In genomic region chr2:85560403-85560726, GRCh38 we compare ENCODE assay signal across 6 cellular contexts. TPM values are rescaled to one million over a fixed set of nuclear protein-coding genes. Genes with fewer than 3 reads are reported as not detected.
DNase-seq lines count a peak whose midpoint lies in the region; FAIRE-seq and TF ChIP-seq lines count a peak whose summit lies in the region.
"Not testable (repeated sequence)": the region's sequence is repeated elsewhere in the genome, so short reads cannot be mapped to it uniquely, and the experiment has no call there.

No MANE protein-coding gene starts in this region.

- POLR2A ChIA-PET in endothelial cell of umbilical vein (lab: Charles Lee): interaction anchor here (1.3 kb wide), 1 partner anchor 52 kb away, joined by 4 read pairs; the partner anchor contains the start of gene C2orf68

- not testable (repeated sequence) for H3K4me1 ChIP-seq in endothelial cell of umbilical vein (ENCODE audit: control insufficient read depth, extremely low read depth, insufficient read depth, low read length); mesenchymal stem cell (ENCODE audit: control insufficient read depth, insufficient read depth, low read depth, low read length)

- H2BK5ac ChIP-seq in mesenchymal stem cell (ENCODE audit: low read depth, low read length, poor library complexity, severe bottlenecking): not testable (repeated sequence)

- not testable (repeated sequence) for H3K9me3 ChIP-seq in endothelial cell of umbilical vein (replicated peaks; ENCODE audit: control insufficient read depth, insufficient read depth, low read length); mesenchymal stem cell (ENCODE audit: control insufficient read depth, low read length)

- H3K79me2 ChIP-seq in endothelial cell of umbilical vein (ENCODE audit: control insufficient read depth, insufficient read depth, low read length): peaks cover 26% of the 10 kb centered on the region

- TF ChIP-seq POLR2A in NB4 (IDR thresholded peaks at IDR 0.05; ENCODE audit: extremely low read depth, insufficient read length); endothelial cell of umbilical vein (IDR thresholded peaks at IDR 0.05; ENCODE audit: low read depth, low read length): not testable (repeated sequence)

- not testable (repeated sequence) for DNase-seq in CD14-positive monocyte (ENCODE audit: low spot score); NB4 (ENCODE audit: low read depth); activated T-helper 2 cell treated with anti-CD3 and anti-CD28 coated beads, Interferon-gamma antibody, Interleukin-2, Interleukin-4, amounts not matched to agents 10 μg/mL and 5 μg/mL and 100 μg/mL, durations not matched to agents 14 hours and 24 hours and 36 hours (ENCODE audit: low spot score); endothelial cell of umbilical vein (ENCODE audit: low read depth, low spot score); mesenchymal stem cell

- H3K18ac ChIP-seq in mesenchymal stem cell (ENCODE audit: low read depth in 1 of 2, low read length in 2 of 2): not testable (repeated sequence)

- H3K4me3 ChIP-seq in NB4 (ENCODE audit: low read depth, low read length): peak overlapping the region; percentile 93
- peak overlapping the region; percentile 58 to 82 (median 72) for H3K4me3 ChIP-seq in endothelial cell of umbilical vein (replicated peaks in 1 of 3; ENCODE audit: insufficient read depth in 1 of 3, low read depth in 1 of 3, low read length in 3 of 3)
- peak overlapping the region; percentile 86 to 95 for H3K4me3 ChIP-seq in mesenchymal stem cell (ENCODE audit: insufficient read depth in 1 of 2, low read depth in 1 of 2, low read length in 2 of 2)
- peak overlapping the region; percentile 48 to 84 (median 76) for H3K4me3 ChIP-seq in skin epidermis

- H3K79me1 ChIP-seq in mesenchymal stem cell (replicated peaks; ENCODE audit: low read length, poor library complexity, severe bottlenecking): peaks cover 19% of the 10 kb centered on the region

- H3K4me1 Mint-ChIP-seq in CD14-positive monocyte: peaks cover 45% of the 10 kb centered on the region
- H3K4me1 Mint-ChIP-seq in activated T-helper 2 cell treated with anti-CD3 and anti-CD28 coated beads, Interferon-gamma antibody, Interleukin-2, Interleukin-4, amounts not matched to agents 10 μg/mL and 5 μg/mL and 100 μg/mL, durations not matched to agents 14 hours and 24 hours and 36 hours (ENCODE audit: low read depth): peaks cover 26% of the 10 kb centered on the region

- not testable (repeated sequence) for H3K4ac ChIP-seq in mesenchymal stem cell (ENCODE audit: low read depth in 1 of 2, low read length in 2 of 2)

- H4K20me1 ChIP-seq in endothelial cell of umbilical vein (replicated peaks; ENCODE audit: control insufficient read depth, extremely low read depth, insufficient read depth, low read length): not testable (repeated sequence)

- CTCF ChIA-PET in endothelial cell of umbilical vein (lab: Charles Lee): interaction anchor here (1.1 to 2.0 kb wide), 4 partner anchors 8 to 141 kb away, joined by 3 to 8 read pairs (median 4); no protein-coding TSS in a partner anchor

- H2AK5ac ChIP-seq in mesenchymal stem cell (ENCODE audit: low read length, severe bottlenecking): not testable (repeated sequence)

- not testable (repeated sequence) for FAIRE-seq in endothelial cell of umbilical vein (lab: Jason Lieb, UNC)

- H3K27me3 Mint-ChIP-seq in CD14-positive monocyte (ENCODE audit: low read depth in 3 of 3); activated T-helper 2 cell treated with anti-CD3 and anti-CD28 coated beads, Interferon-gamma antibody, Interleukin-2, Interleukin-4, amounts not matched to agents 10 μg/mL and 5 μg/mL and 100 μg/mL, durations not matched to agents 14 hours and 24 hours and 36 hours (ENCODE audit: low read depth): not testable (repeated sequence)

- not testable (repeated sequence) for H2BK120ac ChIP-seq in mesenchymal stem cell (ENCODE audit: low read depth, low read length)

- not testable (repeated sequence) for H3K9me1 ChIP-seq in endothelial cell of umbilical vein (replicated peaks; ENCODE audit: control insufficient read depth, extremely low read depth, insufficient read depth, low read length)

- H3K23ac ChIP-seq in mesenchymal stem cell (ENCODE audit: low read length in 2 of 2): not testable (repeated sequence)

- WGBS in mesenchymal stem cell: 86% methylated on average over 12 of the region's 12 CpGs

- not testable (repeated sequence) for TF ChIP-seq CTCF in CD14-positive monocyte (IDR thresholded peaks at IDR 0.05); NB4 (IDR thresholded peaks at IDR 0.05; ENCODE audit: low read depth, low read length); endothelial cell of umbilical vein (IDR thresholded peaks at IDR 0.05; ENCODE audit: extremely low read depth in 1 of 2, insufficient read depth in 1 of 2, low read depth in 1 of 2, low read length in 2 of 2)

- H3K36me3 ChIP-seq in endothelial cell of umbilical vein (ENCODE audit: control insufficient read depth in 2 of 2, extremely low read depth in 1 of 2, insufficient read depth in 2 of 2, low read length in 2 of 2): peaks cover 10 to 12% of the 10 kb centered on the region in 2 experiments
- peaks cover 11 to 33% of the 10 kb centered on the region in 2 experiments for H3K36me3 ChIP-seq in mesenchymal stem cell (ENCODE audit: control insufficient read depth in 1 of 2, insufficient read depth in 2 of 2, low read depth in 1 of 2, low read length in 2 of 2)

- H3K9ac ChIP-seq in endothelial cell of umbilical vein (replicated peaks; ENCODE audit: extremely low read depth, insufficient read depth, low read length) (peak overlapping the region; percentile 36), mesenchymal stem cell (ENCODE audit: low read length) (peak overlapping the region; percentile 96)

- H3K36me3 Mint-ChIP-seq in CD14-positive monocyte: peaks cover 26 to 37% of the 10 kb centered on the region in 2 donors
- peaks cover 23% of the 10 kb centered on the region for H3K36me3 Mint-ChIP-seq in activated T-helper 2 cell treated with anti-CD3 and anti-CD28 coated beads, Interferon-gamma antibody, Interleukin-2, Interleukin-4, amounts not matched to agents 10 μg/mL and 5 μg/mL and 100 μg/mL, durations not matched to agents 14 hours and 24 hours and 36 hours (ENCODE audit: low read depth)

- not testable (repeated sequence) for H2BK12ac ChIP-seq in mesenchymal stem cell (ENCODE audit: low read length in 2 of 2)

- peak overlapping the region; percentile 94 to 98 for H3K4me3 Mint-ChIP-seq in CD14-positive monocyte
- H3K4me3 Mint-ChIP-seq in activated T-helper 2 cell treated with anti-CD3 and anti-CD28 coated beads, Interferon-gamma antibody, Interleukin-2, Interleukin-4, amounts not matched to agents 10 μg/mL and 5 μg/mL and 100 μg/mL, durations not matched to agents 14 hours and 24 hours and 36 hours (ENCODE audit: low read depth): peak overlapping the region; percentile 98

- H3K27ac ChIP-seq in endothelial cell of umbilical vein (ENCODE audit: insufficient read depth, low read depth, low read length); mesenchymal stem cell (ENCODE audit: low read length, poor library complexity, severe bottlenecking): not testable (repeated sequence)
- H3K27ac ChIP-seq in skin epidermis: peak overlapping the region in 9 of 21 experiments; percentile 86 to 95 (median 90)

- intact Hi-C loops in CD14-positive monocyte (cut with micrococcal nuclease): loop anchor here in 1 of 2 donors (5.0 kb wide), 1 partner anchor 42 kb away; the partner anchor contains the start of gene TMEM150A
- intact Hi-C loops in activated T-helper 2 cell treated with anti-CD3 and anti-CD28 coated beads, Interferon-gamma antibody, Interleukin-2, Interleukin-4, amounts not matched to agents 10 μg/mL and 5 μg/mL and 100 μg/mL, durations not matched to agents 14 hours and 24 hours and 36 hours (cut with micrococcal nuclease): loop anchor here (2.0 kb wide), 4 partner anchors 18 to 140 kb away; partner anchors contain the start of genes MAT2A and TMEM150A
- intact Hi-C loops in endothelial cell of umbilical vein (cut with micrococcal nuclease): not testable (repeated sequence)

- not testable (repeated sequence) for H4K91ac ChIP-seq in mesenchymal stem cell (ENCODE audit: low read length)

- not testable (repeated sequence) for H3K9me3 Mint-ChIP-seq in CD14-positive monocyte; activated T-helper 2 cell treated with anti-CD3 and anti-CD28 coated beads, Interferon-gamma antibody, Interleukin-2, Interleukin-4, amounts not matched to agents 10 μg/mL and 5 μg/mL and 100 μg/mL, durations not matched to agents 14 hours and 24 hours and 36 hours

- BruUV-seq in endothelial cell of umbilical vein (replicated peaks; lab: Mats Ljungman, UMichigan): not testable (repeated sequence)

- H3K14ac ChIP-seq in mesenchymal stem cell (ENCODE audit: low read length in 2 of 2): not testable (repeated sequence)

- not testable (repeated sequence) for H3K27me3 ChIP-seq in endothelial cell of umbilical vein (ENCODE audit: control insufficient read depth in 2 of 2, insufficient read depth in 2 of 2, low read length in 2 of 2); mesenchymal stem cell (ENCODE audit: control insufficient read depth in 1 of 2, insufficient read depth in 1 of 2, low read length in 2 of 2)

- H2AFZ ChIP-seq in endothelial cell of umbilical vein (ENCODE audit: low read depth, low read length); mesenchymal stem cell (ENCODE audit: low read depth, low read length): not testable (repeated sequence)

- dilution Hi-C loops in endothelial cell of umbilical vein (cut with MboI; ENCODE audit: extremely low pct_ligation_motif_present, low sequenced_read_pairs): not testable (repeated sequence)

- H2BK15ac ChIP-seq in mesenchymal stem cell (ENCODE audit: low read depth, poor library complexity, severe bottlenecking): not testable (repeated sequence)

- not testable (repeated sequence) for H4K8ac ChIP-seq in mesenchymal stem cell (ENCODE audit: low read length)

- peak overlapping the region; percentile 96 for H3K4me2 ChIP-seq in endothelial cell of umbilical vein (ENCODE audit: insufficient read depth, low read length)
- H3K4me2 ChIP-seq in mesenchymal stem cell (ENCODE audit: low read length, poor library complexity, severe bottlenecking): peak overlapping the region; percentile 90

- H3K27ac Mint-ChIP-seq in CD14-positive monocyte: peak overlapping the region in 4 of 7 donors; percentile 70 to 97 (median 94)
- H3K27ac Mint-ChIP-seq in activated T-helper 2 cell treated with anti-CD3 and anti-CD28 coated beads, Interferon-gamma antibody, Interleukin-2, Interleukin-4, amounts not matched to agents 10 μg/mL and 5 μg/mL and 100 μg/mL, durations not matched to agents 14 hours and 24 hours and 36 hours: peak overlapping the region; percentile 70

RNA-seq across cellular contexts. Expression of gene GGCX, which starts 0.9 kb away (rescaled TPM):
- polyA plus RNA-seq in CD14-positive monocyte (10 to 100 TPM; 32.0 to 34.4 TPM), endothelial cell of umbilical vein (58.9 and 62.7 TPM in 2 replicates)
- total RNA-seq in activated T-helper 2 cell treated with anti-CD3 and anti-CD28 coated beads, Interferon-gamma antibody, Interleukin-2, Interleukin-4, amounts not matched to agents 10 μg/mL and 5 μg/mL and 100 μg/mL, durations not matched to agents 14 hours and 24 hours and 36 hours: 25.1 and 27.0 TPM in 2 replicates
- total RNA-seq in endothelial cell of umbilical vein: 44.5 and 48.0 TPM in 2 replicates
- polyA plus RNA-seq in endothelial cell of umbilical vein (2011; cell fraction: cytosol; rRNA removed): 44.7 and 47.0 TPM in 2 replicates
- 48.2 and 60.0 TPM in 2 replicates for polyA plus RNA-seq in endothelial cell of umbilical vein (2011; cell fraction: nucleus; rRNA removed)
- 44.4 and 45.2 TPM in 2 replicates for polyA plus RNA-seq in endothelial cell of umbilical vein (2012)
- polyA minus RNA-seq in endothelial cell of umbilical vein: 112 and 122 TPM in 2 replicates
- 15.7 TPM for polyA minus RNA-seq in endothelial cell of umbilical vein (2011; cell fraction: cytosol; rRNA and poly(A)+ RNA removed)
- polyA minus RNA-seq in endothelial cell of umbilical vein (2011; cell fraction: nucleus; rRNA and poly(A)+ RNA removed): 33.9 and 40.7 TPM in 2 replicates
- polyA plus RNA-seq in mesenchymal stem cell (2013, experiment 1 of 2): 39.8 TPM
- polyA plus RNA-seq in mesenchymal stem cell (2013, experiment 2 of 2): 41.1 TPM

RNA-seq across cellular contexts. Expression of gene VAMP8, which starts 17.0 kb away (rescaled TPM):
- polyA plus RNA-seq in CD14-positive monocyte (100 to 1,000 TPM; 623 to 761 TPM), endothelial cell of umbilical vein (68.7 and 73.1 TPM in 2 replicates)
- 99.7 and 101 TPM in 2 replicates for total RNA-seq in activated T-helper 2 cell treated with anti-CD3 and anti-CD28 coated beads, Interferon-gamma antibody, Interleukin-2, Interleukin-4, amounts not matched to agents 10 μg/mL and 5 μg/mL and 100 μg/mL, durations not matched to agents 14 hours and 24 hours and 36 hours
- 35.8 and 39.0 TPM in 2 replicates for total RNA-seq in endothelial cell of umbilical vein
- 66.7 and 80.9 TPM in 2 replicates for polyA plus RNA-seq in endothelial cell of umbilical vein (2011; cell fraction: cytosol; rRNA removed)
- 26.9 and 29.2 TPM in 2 replicates for polyA plus RNA-seq in endothelial cell of umbilical vein (2011; cell fraction: nucleus; rRNA removed)
- 94.8 and 116 TPM in 2 replicates for polyA plus RNA-seq in endothelial cell of umbilical vein (2012)
- 17.4 and 21.2 TPM in 2 replicates for polyA minus RNA-seq in endothelial cell of umbilical vein
- 23.2 TPM for polyA minus RNA-seq in endothelial cell of umbilical vein (2011; cell fraction: cytosol; rRNA and poly(A)+ RNA removed)
- polyA minus RNA-seq in endothelial cell of umbilical vein (2011; cell fraction: nucleus; rRNA and poly(A)+ RNA removed): 3.8 and 4.4 TPM in 2 replicates
- 11.3 TPM for polyA plus RNA-seq in mesenchymal stem cell (2013, experiment 1 of 2)
- polyA plus RNA-seq in mesenchymal stem cell (2013, experiment 2 of 2): 11.9 TPM

RNA-seq across cellular contexts. Expression of gene MAT2A, which starts 21.4 kb away (rescaled TPM):
- polyA plus RNA-seq in CD14-positive monocyte (100 to 1,000 TPM in 1 of 2 donors, 10 to 100 TPM in 1; 97.0 to 117 TPM), endothelial cell of umbilical vein (151 and 172 TPM in 2 replicates)
- 395 and 403 TPM in 2 replicates for total RNA-seq in activated T-helper 2 cell treated with anti-CD3 and anti-CD28 coated beads, Interferon-gamma antibody, Interleukin-2, Interleukin-4, amounts not matched to agents 10 μg/mL and 5 μg/mL and 100 μg/mL, durations not matched to agents 14 hours and 24 hours and 36 hours
- 236 and 257 TPM in 2 replicates for total RNA-seq in endothelial cell of umbilical vein
- polyA plus RNA-seq in endothelial cell of umbilical vein (2011; cell fraction: cytosol; rRNA removed): 116 and 136 TPM in 2 replicates
- 623 and 766 TPM in 2 replicates for polyA plus RNA-seq in endothelial cell of umbilical vein (2011; cell fraction: nucleus; rRNA removed)
- polyA plus RNA-seq in endothelial cell of umbilical vein (2012): 223 and 272 TPM in 2 replicates
- polyA minus RNA-seq in endothelial cell of umbilical vein: 335 and 379 TPM in 2 replicates
- polyA minus RNA-seq in endothelial cell of umbilical vein (2011; cell fraction: cytosol; rRNA and poly(A)+ RNA removed): 333 TPM
- polyA minus RNA-seq in endothelial cell of umbilical vein (2011; cell fraction: nucleus; rRNA and poly(A)+ RNA removed): 297 and 352 TPM in 2 replicates
- 181 TPM for polyA plus RNA-seq in mesenchymal stem cell (2013, experiment 1 of 2)
- polyA plus RNA-seq in mesenchymal stem cell (2013, experiment 2 of 2): 182 TPM

RNA-seq across cellular contexts. Expression of gene VAMP5, which starts 23.9 kb away (rescaled TPM):
- polyA plus RNA-seq in CD14-positive monocyte (100 to 1,000 TPM; 171 to 251 TPM), endothelial cell of umbilical vein (624 and 648 TPM in 2 replicates)
- total RNA-seq in activated T-helper 2 cell treated with anti-CD3 and anti-CD28 coated beads, Interferon-gamma antibody, Interleukin-2, Interleukin-4, amounts not matched to agents 10 μg/mL and 5 μg/mL and 100 μg/mL, durations not matched to agents 14 hours and 24 hours and 36 hours: 41.0 and 41.3 TPM in 2 replicates
- total RNA-seq in endothelial cell of umbilical vein: 164 and 186 TPM in 2 replicates
- 398 and 453 TPM in 2 replicates for polyA plus RNA-seq in endothelial cell of umbilical vein (2011; cell fraction: cytosol; rRNA removed)
- polyA plus RNA-seq in endothelial cell of umbilical vein (2011; cell fraction: nucleus; rRNA removed): 96.0 and 112 TPM in 2 replicates
- polyA plus RNA-seq in endothelial cell of umbilical vein (2012): 305 and 367 TPM in 2 replicates
- 96.5 and 104 TPM in 2 replicates for polyA minus RNA-seq in endothelial cell of umbilical vein
- not detected for polyA minus RNA-seq in endothelial cell of umbilical vein (2011; cell fraction: cytosol; rRNA and poly(A)+ RNA removed)
- 9.9 and 13.3 TPM in 2 replicates for polyA minus RNA-seq in endothelial cell of umbilical vein (2011; cell fraction: nucleus; rRNA and poly(A)+ RNA removed)
- 23.5 TPM for polyA plus RNA-seq in mesenchymal stem cell (2013, experiment 1 of 2)
- 25.7 TPM for polyA plus RNA-seq in mesenchymal stem cell (2013, experiment 2 of 2)

RNA-seq across cellular contexts. Expression of gene RNF181, which starts 35.2 kb away (rescaled TPM):
- polyA plus RNA-seq in CD14-positive monocyte (100 to 1,000 TPM; 382 to 475 TPM), endothelial cell of umbilical vein (629 and 643 TPM in 2 replicates)
- total RNA-seq in activated T-helper 2 cell treated with anti-CD3 and anti-CD28 coated beads, Interferon-gamma antibody, Interleukin-2, Interleukin-4, amounts not matched to agents 10 μg/mL and 5 μg/mL and 100 μg/mL, durations not matched to agents 14 hours and 24 hours and 36 hours: 130 and 134 TPM in 2 replicates
- total RNA-seq in endothelial cell of umbilical vein: 133 and 142 TPM in 2 replicates
- 503 and 603 TPM in 2 replicates for polyA plus RNA-seq in endothelial cell of umbilical vein (2011; cell fraction: cytosol; rRNA removed)
- 227 and 271 TPM in 2 replicates for polyA plus RNA-seq in endothelial cell of umbilical vein (2011; cell fraction: nucleus; rRNA removed)
- polyA plus RNA-seq in endothelial cell of umbilical vein (2012): 260 and 265 TPM in 2 replicates
- 205 and 256 TPM in 2 replicates for polyA minus RNA-seq in endothelial cell of umbilical vein
- 27.7 TPM for polyA minus RNA-seq in endothelial cell of umbilical vein (2011; cell fraction: cytosol; rRNA and poly(A)+ RNA removed)
- polyA minus RNA-seq in endothelial cell of umbilical vein (2011; cell fraction: nucleus; rRNA and poly(A)+ RNA removed): 51.5 and 60.1 TPM in 2 replicates
- polyA plus RNA-seq in mesenchymal stem cell (2013, experiment 1 of 2): 229 TPM
- 235 TPM for polyA plus RNA-seq in mesenchymal stem cell (2013, experiment 2 of 2)
